Comparison of ENCODE assay signal across 1 cellular context in the genomic region with DNA sequence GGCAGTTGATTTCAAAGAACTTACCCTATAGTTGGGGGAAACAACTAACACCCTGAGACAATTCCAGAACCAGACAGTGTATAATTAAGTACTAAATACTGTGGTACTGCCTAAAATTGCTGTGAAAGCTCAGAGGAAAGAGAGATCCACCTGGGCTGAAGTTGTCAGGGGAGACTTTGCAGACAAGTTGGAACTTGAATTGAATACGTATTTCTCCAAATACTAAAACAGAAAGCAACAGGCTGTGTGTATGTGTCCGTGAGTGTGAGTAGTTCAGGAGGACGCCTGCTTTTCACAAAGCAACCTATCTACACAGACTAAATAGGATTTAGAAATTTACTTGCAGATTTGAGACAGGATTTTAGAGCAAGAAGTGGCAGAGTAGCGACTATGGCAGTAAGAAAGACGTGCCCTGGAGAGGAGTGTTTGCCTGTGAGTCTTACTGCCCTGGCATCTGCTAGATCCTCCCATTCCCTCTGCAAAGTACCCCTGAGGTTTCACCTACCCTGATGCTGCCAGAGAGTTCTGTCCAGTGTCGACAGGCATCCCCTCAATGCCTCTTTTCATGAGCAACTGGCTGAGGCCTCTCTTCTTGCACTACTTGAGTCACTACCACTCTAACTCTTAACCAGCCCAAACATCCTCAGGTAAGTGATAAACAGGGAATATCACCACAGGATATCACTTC.
TF ChIP-seq lines count a peak whose summit lies in the region.

No MANE protein-coding gene starts in this region.

TF ChIP-seq in H1, 55 proteins besides CTCF, POLR2A, EP300 and RAD21:
- TF ChIP-seq RBBP5 (IDR thresholded peaks at IDR 0.05; ENCODE audit: borderline replicate concordance, low read depth, low read length) (no peak), TAF7 (optimal IDR thresholded peaks at IDR 0.05; ENCODE audit: borderline replicate concordance, low read depth, low read length) (no peak), EGR1 (IDR thresholded peaks at IDR 0.05; ENCODE audit: borderline replicate concordance, low read depth, low read length) (no peak), YY1 (IDR thresholded peaks at IDR 0.05; ENCODE audit: low read depth, low read length) (no peak)
